In genomic region chr1:202349263-202349928, GRCh38 we compare ENCODE assay signal across 8 cellular contexts. TPM values are rescaled to one million over a fixed set of nuclear protein-coding genes. Genes with fewer than 3 reads are reported as not detected.
A peak's percentile ranks its signal among the peaks of the same experiment; 100 is the strongest.
DNase-seq lines count a peak whose midpoint lies in the region; ATAC-seq and TF ChIP-seq lines count a peak whose summit lies in the region.

No MANE protein-coding gene starts in this region.

- H3K4me3 ChIP-seq in effector memory CD4-positive, alpha-beta T cell (ENCODE audit: insufficient read depth, low read depth, low read length, poor library complexity, severe bottlenecking), result peak overlapping the region; percentile 94
- H3K4me3 ChIP-seq in mesendoderm (ENCODE audit: low read length) (peak overlapping the region; percentile 83), upper lobe of left lung (peak overlapping the region; percentile 87 to 99 (median 98))

- peak overlapping the region; percentile 77 for H3K27ac ChIP-seq in effector memory CD4-positive, alpha-beta T cell (ENCODE audit: insufficient read depth, low read length, poor library complexity, severe bottlenecking)
- no peak overlapping the region for H3K27ac ChIP-seq in mesendoderm (ENCODE audit: low read depth, low read length)
- peak overlapping the region; percentile 86 to 96 (median 92) for H3K27ac ChIP-seq in upper lobe of left lung

- no peak overlapping the region for H2BK15ac ChIP-seq in mesendoderm (replicated peaks; ENCODE audit: low read depth)

- no peak overlapping the region for H4K8ac ChIP-seq in mesendoderm (ENCODE audit: low read depth, low read length)

- peak; percentile 64 for DNase-seq in EH (ENCODE audit: low read depth)
- no peak for DNase-seq in effector memory CD4-positive, alpha-beta T cell
- DNase-seq in mesendoderm, result peak; percentile 90
- no peak for DNase-seq in upper lobe of left lung
- DNase-seq in putamen (ENCODE audit: low spot score), result no peak
- DNase-seq in omental fat pad (ENCODE audit: low spot score), result no peak

- no peak for TF ChIP-seq POLR2A in upper lobe of left lung (IDR thresholded peaks at IDR 0.05)

- H3K27me3 ChIP-seq in effector memory CD4-positive, alpha-beta T cell (replicated peaks; ENCODE audit: control insufficient read depth, insufficient read depth, low read length, poor library complexity, severe bottlenecking), result no peaks in the 10 kb centered on the region
- H3K27me3 ChIP-seq in mesendoderm (ENCODE audit: insufficient read depth, low read length, poor library complexity), result no peaks in the 10 kb centered on the region
- H3K27me3 ChIP-seq in upper lobe of left lung, result no peaks in the 10 kb centered on the region

- H3K4me1 ChIP-seq in effector memory CD4-positive, alpha-beta T cell (ENCODE audit: control insufficient read depth, insufficient read depth, low read length, poor library complexity, severe bottlenecking), result peaks cover 6% of the 10 kb centered on the region
- no peaks in the 10 kb centered on the region for H3K4me1 ChIP-seq in mesendoderm (ENCODE audit: control insufficient read depth, low read depth, low read length)
- peaks cover 7 to 16% (median 15%) of the 10 kb centered on the region in 4 donors for H3K4me1 ChIP-seq in upper lobe of left lung

- no peaks in the 10 kb centered on the region for H3K36me3 ChIP-seq in effector memory CD4-positive, alpha-beta T cell (ENCODE audit: control insufficient read depth, insufficient read depth, low read length)
- H3K36me3 ChIP-seq in mesendoderm (ENCODE audit: control insufficient read depth, insufficient read depth, low read length) (no peaks in the 10 kb centered on the region), upper lobe of left lung (no peaks in the 10 kb centered on the region)

- no peaks in the 10 kb centered on the region for H3K9me3 ChIP-seq in effector memory CD4-positive, alpha-beta T cell (ENCODE audit: control insufficient read depth, low read length)
- H3K9me3 ChIP-seq in upper lobe of left lung, result no peaks in the 10 kb centered on the region

- TF ChIP-seq CTCF in upper lobe of left lung (IDR thresholded peaks at IDR 0.05) (no peak), omental fat pad (IDR thresholded peaks at IDR 0.05) (no peak)

- peak overlapping the region; percentile 73 for H3K9ac ChIP-seq in mesendoderm (ENCODE audit: low read length)

- peak overlapping the region; percentile 95 for H3K4me2 ChIP-seq in mesendoderm (ENCODE audit: low read length)

- no peak overlapping the region for H2AK5ac ChIP-seq in mesendoderm (ENCODE audit: low read length)

- H3K23ac ChIP-seq in mesendoderm (ENCODE audit: low read length), result no peak overlapping the region

- H4K5ac ChIP-seq in mesendoderm (ENCODE audit: low read length), result no peak overlapping the region

- no peaks in the 10 kb centered on the region for H3K79me1 ChIP-seq in mesendoderm (ENCODE audit: low read length)

- ATAC-seq in HG03175 (IDR thresholded peaks at IDR 0.05; ENCODE audit: unreplicated experiment), result peak; percentile 14
- peak; percentile 25 for ATAC-seq in SK-N-SH treated with all-trans-retinoic acid at 6 μM for 48 hours
- ATAC-seq in upper lobe of left lung (ENCODE audit: low FRiP score in 2 of 2), result peak; percentile 1 to 81
- no peak for ATAC-seq in omental fat pad (ENCODE audit: low FRiP score)

- no peak overlapping the region for H3K4ac ChIP-seq in mesendoderm (ENCODE audit: low read depth, low read length)

- no peak overlapping the region for H2BK120ac ChIP-seq in mesendoderm (ENCODE audit: low read depth, low read length)

- no CpG with 5 or more reads among the region's 10 CpGs for WGBS in mesendoderm (ENCODE audit: extremely low coverage, insufficient coverage, low lambda C conversion rate)
- WGBS in upper lobe of left lung, 2 donors, result 9% methylated on average over 10 of the region's 10 CpGs

- H2BK5ac ChIP-seq in mesendoderm (ENCODE audit: low read length), result no peak overlapping the region

- no peak for TF ChIP-seq EP300 in upper lobe of left lung (IDR thresholded peaks at IDR 0.05)

- H3K79me2 ChIP-seq in mesendoderm (ENCODE audit: control insufficient read depth, insufficient read depth, low read length), result no peaks in the 10 kb centered on the region

- no peak overlapping the region for H3K18ac ChIP-seq in mesendoderm (ENCODE audit: low read length)

- H3K56ac ChIP-seq in mesendoderm (ENCODE audit: low read length), result peak overlapping the region; percentile 86

TF ChIP-seq in SK-N-SH treated with all-trans-retinoic acid at 6 μM for 48 hours, 23 proteins besides CTCF, POLR2A, EP300 and RAD21:
- no peak for TF ChIP-seq GLIS3 (CRISPR knock-in tag; IDR thresholded peaks at IDR 0.05)
- no peak for TF ChIP-seq PPARA (CRISPR knock-in tag; IDR thresholded peaks at IDR 0.05; ENCODE audit: borderline replicate concordance)
- TF ChIP-seq TSHZ2 (CRISPR knock-in tag; IDR thresholded peaks at IDR 0.05), result no peak
- no peak for TF ChIP-seq CSRNP3 (CRISPR knock-in tag; IDR thresholded peaks at IDR 0.05)
- no peak for TF ChIP-seq ZC3H10 (CRISPR knock-in tag; IDR thresholded peaks at IDR 0.05)
- TF ChIP-seq TCF4 (CRISPR knock-in tag; IDR thresholded peaks at IDR 0.05; ENCODE audit: borderline replicate concordance), result no peak
- no peak for TF ChIP-seq ZFP30 (CRISPR knock-in tag; IDR thresholded peaks at IDR 0.05)
- TF ChIP-seq BACH2 (CRISPR knock-in tag; IDR thresholded peaks at IDR 0.05; ENCODE audit: borderline replicate concordance), result no peak
- TF ChIP-seq RARB (CRISPR knock-in tag; IDR thresholded peaks at IDR 0.05), result no peak
- no peak for TF ChIP-seq ARNTL (CRISPR knock-in tag; IDR thresholded peaks at IDR 0.05; ENCODE audit: borderline replicate concordance, low read depth)

RNA-seq across cellular contexts. Expression of gene PPP1R12B, which starts 0.9 kb away (rescaled TPM):
- 3.2 TPM for polyA plus RNA-seq in mesendoderm (2013, experiment 1 of 2)
- 2.7 TPM for polyA plus RNA-seq in mesendoderm (2013, experiment 2 of 2)
- 100 to 1,000 TPM in 1 of 6 donors, 10 to 100 TPM in 5; 27.6 to 120 (median 40.5) TPM for total RNA-seq in upper lobe of left lung
- total RNA-seq in omental fat pad, result 10 to 100 TPM; 44.5 to 92.1 (median 53.7) TPM

RNA-seq across cellular contexts. Expression of gene UBE2T, which starts 7.7 kb away (rescaled TPM):
- 87.5 TPM for polyA plus RNA-seq in mesendoderm (2013, experiment 1 of 2)
- polyA plus RNA-seq in mesendoderm (2013, experiment 2 of 2), result 91.3 TPM
- total RNA-seq in upper lobe of left lung (1 to 10 TPM in 5 of 6 donors, not detected in 1; 1.6 to 5.5 (median 4.6) TPM), omental fat pad (1 to 10 TPM; 2.3 to 5.2 (median 3.2) TPM)

Comparison
In these comparisons a context has a peak if more than half of its experiments do, and no peak if none do; other contexts are left out.
1. DNase-seq: peak in EH (single experiment) and mesendoderm (single experiment); none in effector memory CD4-positive, alpha-beta T cell (0 of 3), upper lobe of left lung (0 of 2), putamen (single experiment) and omental fat pad (single experiment).
2. Peak in every context shown above with its lines, with median percentiles within 50 percentile points of each other: H3K4me3 ChIP-seq.